ENCODE assay signal across 35 cellular contexts in genomic region chr14:92414685-92415084, GRCh38.
A peak's percentile ranks its signal among the peaks of the same experiment; 100 is the strongest.
DNase-seq lines count a peak whose midpoint lies in the region; ATAC-seq, FAIRE-seq and TF ChIP-seq lines count a peak whose summit lies in the region.
"Had no signal": no experiment of that assay in that cellular context is flagged by ENCODE, and none has a peak within 500 bp of the region (broad histone marks: within the 10 kb centered on the region; RNA-seq: fewer than 3 reads in every experiment).

No MANE protein-coding gene starts in this region.

- no peaks in the 10 kb centered on the region for H3K79me2 ChIP-seq in HepG2 (ENCODE audit: insufficient read depth, low read length)

- H2AFZ ChIP-seq in HepG2 (ENCODE audit: low read length), result no peak overlapping the region

- in situ Hi-C loops in HepG2 (cut with HindIII; ENCODE audit: extremely low pct_ligation_motif_present, low pct_unique_long_range_greater_than_20kb), result no loop called here

- BruUV-seq in HepG2 (replicated peaks; lab: Mats Ljungman, UMichigan), result no TSS peak

- TF ChIP-seq EP300 in HepG2 (IDR thresholded peaks at IDR 0.05; ENCODE audit: low read depth in 2 of 2, low read length in 2 of 2) (no peak), HepG2 (CRISPR knock-in tag; IDR thresholded peaks at IDR 0.05; ENCODE audit: borderline replicate concordance) (no peak)

- peaks cover 5% of the 10 kb centered on the region for H3K27me3 Mint-ChIP-seq in neural crest cell (ENCODE audit: low read depth)
- peaks cover 8% of the 10 kb centered on the region for H3K27me3 Mint-ChIP-seq in activated CD4-positive, alpha-beta memory T cell treated with anti-CD3 and anti-CD28 coated beads for 36 hours

- ATAC-seq in right lobe of liver (peak; percentile 38 to 63 (median 49)), HepG2 (no peak)
- ATAC-seq: effector memory CD8-positive, alpha-beta T cell; psoas muscle; stimulated activated naive CD8-positive, alpha-beta T cell treated with anti-CD3 and anti-CD28 coated beads, Interleukin-15, Interleukin-2, amounts not matched to agents 100 U/mL and 50 U/mL, for 24 hours had no signal

- 69% methylated on average over 2 of the region's 8 CpGs for WGBS in right lobe of liver (ENCODE audit: insufficient coverage, low coverage, low lambda C conversion rate, missing lambda C conversion rate)
- 20% methylated on average over 7 of the region's 8 CpGs for WGBS in HepG2 (ENCODE audit: low lambda C conversion rate)

- H3K4me1 ChIP-seq in right lobe of liver (no peaks in the 10 kb centered on the region), HepG2 (ENCODE audit: insufficient read depth, low read length) (no peaks in the 10 kb centered on the region)
- H3K4me1 ChIP-seq: Peyer's patch, psoas muscle had no signal

- no peak overlapping the region for H3K4me3 Mint-ChIP-seq in neural crest cell
- H3K4me3 Mint-ChIP-seq in activated CD4-positive, alpha-beta memory T cell treated with anti-CD3 and anti-CD28 coated beads for 36 hours, result no peak overlapping the region
- H3K4me3 Mint-ChIP-seq: activated naive CD8-positive, alpha-beta T cell treated with anti-CD3 and anti-CD28 coated beads, Interleukin-2, amount 10 ng/mL, durations not matched to agents 7 days and 5 days; activated T-cell treated with anti-CD3 and anti-CD28 coated beads, Interleukin-2, amount 50 U/mL, for 24 hours; CD4-positive, alpha-beta T cell; effector memory CD8-positive, alpha-beta T cell; HFFc6 had no signal

- CTCF ChIA-PET in HepG2 (lab: Yijun Ruan, JAX; ENCODE audit: low intra/inter-chr PET ratio, low total read pairs), result no interaction called here
- CTCF ChIA-PET in activated CD4-positive, alpha-beta memory T cell treated with anti-CD3 and anti-CD28 coated beads for 36 hours (lab: Charles Lee), result no interaction called here

- no peaks in the 10 kb centered on the region for H3K4me1 Mint-ChIP-seq in neural crest cell
- no peaks in the 10 kb centered on the region for H3K4me1 Mint-ChIP-seq in activated CD4-positive, alpha-beta memory T cell treated with anti-CD3 and anti-CD28 coated beads for 36 hours (ENCODE audit: low read depth)

- no peaks in the 10 kb centered on the region for H3K36me3 Mint-ChIP-seq in neural crest cell (ENCODE audit: low read depth)
- no peaks in the 10 kb centered on the region for H3K36me3 Mint-ChIP-seq in activated CD4-positive, alpha-beta memory T cell treated with anti-CD3 and anti-CD28 coated beads for 36 hours
- H3K36me3 Mint-ChIP-seq: activated naive CD8-positive, alpha-beta T cell treated with anti-CD3 and anti-CD28 coated beads, Interleukin-2, amount 10 ng/mL, durations not matched to agents 7 days and 5 days had no signal

- DNase-seq in right lobe of liver, result no peak
- no peak for DNase-seq in HepG2 (ENCODE audit: low spot score)
- DNase-seq in bronchial epithelial cell (ENCODE audit: low read depth), result no peak
- DNase-seq in neural crest cell (ENCODE audit: low read depth, low spot score), result no peak
- no peak for DNase-seq in activated CD4-positive, alpha-beta memory T cell treated with anti-CD3 and anti-CD28 coated beads for 36 hours
- no peak for DNase-seq in NCI-H2107 (lab: John Stamatoyannopoulos, UW)
- DNase-seq in caudate nucleus (lab: John Stamatoyannopoulos, UW), result no peak
- DNase-seq in foreskin fibroblast, result no peak
- DNase-seq: activated CD4-positive, alpha-beta T cell treated with anti-CD3 and anti-CD28 coated beads for 48 hours; activated gamma-delta T cell treated with Interleukin-2 at 50 U/mL for 16 hours; activated naive CD8-positive, alpha-beta T cell treated with anti-CD3 and anti-CD28 coated beads, Interleukin-2, amount 10 ng/mL, durations not matched to agents 7 days and 5 days; activated T-cell treated with anti-CD3 and anti-CD28 coated beads, Interleukin-2, amount 50 U/mL, for 24 hours; CD4-positive, alpha-beta T cell; effector memory CD8-positive, alpha-beta T cell; glutamatergic neuron; HFFc6; NCI-H1105 treated with DMSO at 0.1 percent for 48 hours; NCI-H1930; NCI-H524 treated with DMSO at 0.1 percent for 48 hours; occipital lobe; Peyer's patch; SHP77 treated with DMSO at 0.1 percent for 48 hours; stimulated activated naive CD8-positive, alpha-beta T cell treated with anti-CD3 and anti-CD28 coated beads, Interleukin-15, Interleukin-2, amounts not matched to agents 100 U/mL and 50 U/mL, for 24 hours; SW 1271; T-helper 9 cell had no signal

- H3K27me3 ChIP-seq in right lobe of liver (no peaks in the 10 kb centered on the region), HepG2 (ENCODE audit: control insufficient read depth in 1 of 2, insufficient read depth in 2 of 2, low read length in 2 of 2) (0 out of 5 replicates have a peak, but pooled peaks cover 0 to 11% of the 10 kb centered on the region in 2 experiments), bronchial epithelial cell (ENCODE audit: control insufficient read depth, insufficient read depth, low read length) (no peaks in the 10 kb centered on the region)
- H3K27me3 ChIP-seq: ascending aorta, cardiac muscle cell, Peyer's patch had no signal

- H3K9me3 ChIP-seq in right lobe of liver (no peaks in the 10 kb centered on the region), HepG2 (ENCODE audit: low read length) (no peaks in the 10 kb centered on the region)
- H3K9me3 ChIP-seq: ascending aorta, Peyer's patch, psoas muscle had no signal

- FAIRE-seq in HepG2 (lab: Jason Lieb, UNC), result no peak
- peak; percentile 55 for FAIRE-seq in bronchial epithelial cell (lab: Jason Lieb, UNC)
- FAIRE-seq: A204.1, D721Med, GM18507, H1, urothelium cell line had no signal

- no peaks in the 10 kb centered on the region for H4K20me1 ChIP-seq in HepG2 (ENCODE audit: insufficient read depth, low read length)

- H3K4me3 ChIP-seq in right lobe of liver, result no peak overlapping the region
- H3K4me3 ChIP-seq in HepG2 (replicated peaks in 1 of 3; ENCODE audit: insufficient read depth in 1 of 3, low read depth in 2 of 3, low read length in 3 of 3), result no peak overlapping the region
- H3K4me3 ChIP-seq in bronchial epithelial cell (ENCODE audit: low read depth, low read length), result no peak overlapping the region
- H3K4me3 ChIP-seq in foreskin fibroblast (ENCODE audit: low read depth in 1 of 2, low read length in 2 of 2), result no peak overlapping the region
- H3K4me3 ChIP-seq: ascending aorta, cardiac muscle cell, coronary artery, Peyer's patch, psoas muscle had no signal

- no peak overlapping the region for H3K4me2 ChIP-seq in HepG2 (ENCODE audit: low read depth, low read length)

- no peak overlapping the region for H3K9ac ChIP-seq in HepG2 (ENCODE audit: insufficient read depth, low read depth, low read length)

- no peak for TF ChIP-seq RAD21 in HepG2 (CRISPR knock-in tag; IDR thresholded peaks at IDR 0.05)

- peaks cover 2% of the 10 kb centered on the region for H3K9me3 Mint-ChIP-seq in neural crest cell
- no peaks in the 10 kb centered on the region for H3K9me3 Mint-ChIP-seq in activated CD4-positive, alpha-beta memory T cell treated with anti-CD3 and anti-CD28 coated beads for 36 hours
- H3K9me3 Mint-ChIP-seq: activated naive CD8-positive, alpha-beta T cell treated with anti-CD3 and anti-CD28 coated beads, Interleukin-2, amount 10 ng/mL, durations not matched to agents 7 days and 5 days; activated T-cell treated with anti-CD3 and anti-CD28 coated beads, Interleukin-2, amount 50 U/mL, for 24 hours; CD4-positive, alpha-beta T cell; effector memory CD8-positive, alpha-beta T cell; HFFc6 had no signal

- POLR2A ChIA-PET in HepG2 (lab: Yijun Ruan, JAX), result no interaction called here
- POLR2A ChIA-PET in activated CD4-positive, alpha-beta memory T cell treated with anti-CD3 and anti-CD28 coated beads for 36 hours (lab: Charles Lee), result no interaction called here

- no peaks in the 10 kb centered on the region for H3K36me3 ChIP-seq in right lobe of liver
- no peaks in the 10 kb centered on the region for H3K36me3 ChIP-seq in HepG2 (replicated peaks in 1 of 2; ENCODE audit: control insufficient read depth in 1 of 2, insufficient read depth in 2 of 2, low read length in 2 of 2)
- H3K36me3 ChIP-seq in bronchial epithelial cell (ENCODE audit: control insufficient read depth, insufficient read depth, low read length), result no peaks in the 10 kb centered on the region
- H3K36me3 ChIP-seq: ascending aorta, cardiac muscle cell, Peyer's patch had no signal

- intact Hi-C loops in right lobe of liver (cut with DNase I), result no loop called here
- intact Hi-C loops in HepG2 (cut with micrococcal nuclease; ENCODE audit: unreplicated experiment), result no loop called here
- intact Hi-C loops in activated CD4-positive, alpha-beta memory T cell treated with anti-CD3 and anti-CD28 coated beads for 36 hours (cut with micrococcal nuclease), result no loop called here

- TF ChIP-seq CTCF in right lobe of liver (IDR thresholded peaks at IDR 0.05), result no peak
- no peak for TF ChIP-seq CTCF in HepG2 (CRISPR knock-in tag; IDR thresholded peaks at IDR 0.05)
- TF ChIP-seq CTCF in bronchial epithelial cell (IDR thresholded peaks at IDR 0.05; ENCODE audit: insufficient read depth, low read length, severe bottlenecking), result no peak
- no peak for TF ChIP-seq CTCF in neural crest cell (conservative IDR thresholded peaks at IDR 0.05)
- no peak for TF ChIP-seq CTCF in foreskin fibroblast (IDR thresholded peaks at IDR 0.05; ENCODE audit: low read depth, low read length)

- peak overlapping the region; percentile 43 for H3K27ac Mint-ChIP-seq in neural crest cell (ENCODE audit: unreplicated experiment)
- H3K27ac Mint-ChIP-seq in activated CD4-positive, alpha-beta memory T cell treated with anti-CD3 and anti-CD28 coated beads for 36 hours, result no peak overlapping the region
- H3K27ac Mint-ChIP-seq: activated naive CD8-positive, alpha-beta T cell treated with anti-CD3 and anti-CD28 coated beads, Interleukin-2, amount 10 ng/mL, durations not matched to agents 7 days and 5 days; activated T-cell treated with anti-CD3 and anti-CD28 coated beads, Interleukin-2, amount 50 U/mL, for 24 hours; CD4-positive, alpha-beta T cell; effector memory CD8-positive, alpha-beta T cell; HFFc6 had no signal

- no peak overlapping the region for H3K27ac ChIP-seq in right lobe of liver
- H3K27ac ChIP-seq in HepG2 (ENCODE audit: extremely low read length, insufficient read depth, low read length), result no peak overlapping the region
- no peak overlapping the region for H3K27ac ChIP-seq in caudate nucleus (ENCODE audit: low read depth, low read length)
- H3K27ac ChIP-seq: ascending aorta, cardiac muscle cell, coronary artery, Peyer's patch, psoas muscle, VCaP had no signal

- no peak for TF ChIP-seq POLR2A in right lobe of liver (IDR thresholded peaks at IDR 0.05)
- TF ChIP-seq POLR2A in HepG2 (IDR thresholded peaks at IDR 0.05; ENCODE audit: insufficient read depth in 1 of 2, low read depth in 2 of 2, low read length in 2 of 2), result no peak

TF ChIP-seq in HepG2, 621 proteins besides CTCF, POLR2A, EP300 and RAD21 (continues in another document):
- TF ChIP-seq MTA1 (CRISPR knock-in tag; IDR thresholded peaks at IDR 0.05; ENCODE audit: borderline replicate concordance) (no peak), CENPT (CRISPR knock-in tag; IDR thresholded peaks at IDR 0.05; ENCODE audit: low read depth) (no peak), AGO1 (IDR thresholded peaks at IDR 0.05; ENCODE audit: low read depth, low read length, poor library complexity, severe bottlenecking) (no peak), SRSF1 (optimal IDR thresholded peaks at IDR 0.05; ENCODE audit: low read depth, low read length) (no peak), U2AF1 (optimal IDR thresholded peaks at IDR 0.05; ENCODE audit: low read depth, low read length) (no peak), NFIB (CRISPR knock-in tag; IDR thresholded peaks at IDR 0.05; ENCODE audit: borderline replicate concordance) (no peak), SMAD3 (CRISPR knock-in tag; IDR thresholded peaks at IDR 0.05) (no peak)
